Comparison of ENCODE assay signal across 1 cellular context in genomic region chr1:156646738-156647211, GRCh38.
TF ChIP-seq lines count a peak whose summit lies in the region.

No MANE protein-coding gene starts in this region.

TF ChIP-seq in WTC11, 78 proteins besides CTCF, POLR2A, EP300 and RAD21 (continued from another document):
- no peak for TF ChIP-seq AFF4 (CRISPR knock-in tag; IDR thresholded peaks at IDR 0.05; ENCODE audit: borderline replicate concordance)
- no peak for TF ChIP-seq FOXK1 (CRISPR knock-in tag; IDR thresholded peaks at IDR 0.05)
- TF ChIP-seq ZNF532 (CRISPR knock-in tag; IDR thresholded peaks at IDR 0.05; ENCODE audit: borderline replicate concordance), result no peak
- TF ChIP-seq ZNF416 (CRISPR knock-in tag; IDR thresholded peaks at IDR 0.05), result no peak
- TF ChIP-seq FOXP1 (CRISPR knock-in tag; IDR thresholded peaks at IDR 0.05; ENCODE audit: borderline replicate concordance), result no peak
- no peak for TF ChIP-seq ZNF396 (CRISPR knock-in tag; IDR thresholded peaks at IDR 0.05; ENCODE audit: borderline replicate concordance)
- TF ChIP-seq IRF2 (CRISPR knock-in tag; IDR thresholded peaks at IDR 0.05; ENCODE audit: borderline replicate concordance, low read depth), result no peak
- no peak for TF ChIP-seq RELA (CRISPR knock-in tag; IDR thresholded peaks at IDR 0.05; ENCODE audit: borderline replicate concordance)
